1 cellular context compared by ENCODE assay signal in the genomic region with DNA sequence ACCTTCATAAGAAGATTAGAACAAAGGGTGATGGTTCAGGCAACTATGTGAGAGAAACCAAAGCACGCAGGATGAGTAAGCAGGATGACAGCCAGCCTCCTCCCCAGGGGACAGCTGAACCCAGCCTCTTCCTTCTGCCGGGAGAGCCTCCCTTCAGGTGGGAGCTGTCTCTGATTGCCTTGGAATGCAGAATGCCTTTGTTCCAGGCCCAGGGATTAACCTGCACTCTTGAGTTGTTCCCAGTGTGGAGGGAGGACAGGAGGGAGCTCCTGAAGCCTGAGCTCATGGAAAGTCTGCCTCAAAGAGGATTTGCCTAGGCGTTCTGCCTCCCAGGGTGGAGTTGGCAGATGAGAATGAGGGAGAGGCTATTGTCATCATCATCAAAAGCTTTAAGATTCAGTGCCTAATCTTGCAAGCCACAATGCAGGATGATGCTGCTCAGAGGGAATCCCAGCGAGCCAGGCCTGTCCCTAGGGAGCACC.
A peak's percentile ranks its signal among the peaks of the same experiment; 100 is the strongest.
TF ChIP-seq lines count a peak whose summit lies in the region.

No MANE protein-coding gene starts in this region.

TF ChIP-seq in WTC11, 78 proteins besides CTCF, POLR2A, EP300 and RAD21 (continued from another document):
- TF ChIP-seq ZSCAN18 (CRISPR knock-in tag; IDR thresholded peaks at IDR 0.05) (no peak), TEAD1 (CRISPR knock-in tag; IDR thresholded peaks at IDR 0.05) (peak; percentile 82; the same call in 1 of the 2 replicates)
- TF ChIP-seq, protein P1, sequence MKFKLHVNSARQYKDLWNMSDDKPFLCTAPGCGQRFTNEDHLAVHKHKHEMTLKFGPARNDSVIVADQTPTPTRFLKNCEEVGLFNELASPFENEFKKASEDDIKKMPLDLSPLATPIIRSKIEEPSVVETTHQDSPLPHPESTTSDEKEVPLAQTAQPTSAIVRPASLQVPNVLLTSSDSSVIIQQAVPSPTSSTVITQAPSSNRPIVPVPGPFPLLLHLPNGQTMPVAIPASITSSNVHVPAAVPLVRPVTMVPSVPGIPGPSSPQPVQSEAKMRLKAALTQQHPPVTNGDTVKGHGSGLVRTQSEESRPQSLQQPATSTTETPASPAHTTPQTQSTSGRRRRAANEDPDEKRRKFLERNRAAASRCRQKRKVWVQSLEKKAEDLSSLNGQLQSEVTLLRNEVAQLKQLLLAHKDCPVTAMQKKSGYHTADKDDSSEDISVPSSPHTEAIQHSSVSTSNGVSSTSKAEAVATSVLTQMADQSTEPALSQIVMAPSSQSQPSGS (CRISPR knock-in tag; IDR thresholded peaks at IDR 0.05; ENCODE audit: borderline replicate concordance, low read depth), result no peak
- TF ChIP-seq, protein P2, sequence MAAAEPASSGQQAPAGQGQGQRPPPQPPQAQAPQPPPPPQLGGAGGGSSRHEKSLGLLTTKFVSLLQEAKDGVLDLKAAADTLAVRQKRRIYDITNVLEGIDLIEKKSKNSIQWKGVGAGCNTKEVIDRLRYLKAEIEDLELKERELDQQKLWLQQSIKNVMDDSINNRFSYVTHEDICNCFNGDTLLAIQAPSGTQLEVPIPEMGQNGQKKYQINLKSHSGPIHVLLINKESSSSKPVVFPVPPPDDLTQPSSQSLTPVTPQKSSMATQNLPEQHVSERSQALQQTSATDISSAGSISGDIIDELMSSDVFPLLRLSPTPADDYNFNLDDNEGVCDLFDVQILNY (CRISPR knock-in tag; IDR thresholded peaks at IDR 0.05), result no peak
